17 cellular contexts compared by ENCODE assay signal in the genomic region with DNA sequence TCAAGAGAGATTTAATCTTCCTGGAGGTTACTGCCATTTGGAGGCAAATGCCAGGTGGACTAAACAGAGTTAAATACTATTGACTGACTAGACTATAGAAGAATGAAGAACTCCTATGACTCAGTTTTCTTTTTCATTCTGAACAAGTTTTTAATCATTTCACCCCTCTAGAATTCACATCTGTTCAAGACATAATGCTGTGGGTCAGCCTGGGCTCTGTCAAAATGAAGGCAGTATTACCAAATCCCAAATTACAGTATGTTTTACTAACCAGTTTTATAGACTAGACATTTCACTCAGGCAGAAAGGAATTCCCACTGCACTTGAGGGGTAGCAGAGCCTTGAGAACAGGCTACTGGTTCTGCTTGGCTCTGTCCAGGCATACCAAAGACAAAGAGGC.
DNase-seq lines count a peak whose midpoint lies in the region; ATAC-seq lines count a peak whose summit lies in the region.
"Had no signal": no experiment of that assay in that cellular context is flagged by ENCODE, and none has a peak within 500 bp of the region (broad histone marks: within the 10 kb centered on the region; RNA-seq: fewer than 3 reads in every experiment).

No MANE protein-coding gene starts in this region.

- no peak overlapping the region for H3K4me3 Mint-ChIP-seq in activated CD4-positive, alpha-beta T cell treated with anti-CD3 and anti-CD28 coated beads for 36 hours

- no peak for ATAC-seq in activated CD4-positive, alpha-beta T cell treated with anti-CD3 and anti-CD28 coated beads for 36 hours
- ATAC-seq in GM19023 (IDR thresholded peaks at IDR 0.05; ENCODE audit: unreplicated experiment): no peak

- H3K27ac Mint-ChIP-seq in activated CD4-positive, alpha-beta T cell treated with anti-CD3 and anti-CD28 coated beads for 36 hours: no peak overlapping the region

- H3K4me3 ChIP-seq in skeletal muscle cell (ENCODE audit: low read depth, low read length): no peak overlapping the region
- H3K4me3 ChIP-seq: BLaER1 treated with 17β-estradiol and CSF1 and Interleukin-3, amounts not matched to agents 10 nM and 100 nM had no signal

- no peaks in the 10 kb centered on the region for H3K36me3 Mint-ChIP-seq in activated CD4-positive, alpha-beta T cell treated with anti-CD3 and anti-CD28 coated beads for 36 hours (ENCODE audit: low read depth)

- CTCF ChIA-PET in activated CD4-positive, alpha-beta T cell treated with anti-CD3 and anti-CD28 coated beads for 36 hours (lab: Charles Lee): no interaction called here

- peaks cover 18% of the 10 kb centered on the region for H3K27me3 Mint-ChIP-seq in activated CD4-positive, alpha-beta T cell treated with anti-CD3 and anti-CD28 coated beads for 36 hours

- DNase-seq in EH (ENCODE audit: low read depth) (peak; percentile 67), LHCN-M2 (ENCODE audit: low read depth) (peak; percentile 69), dedifferentiated amniotic fluid mesenchymal stem cell (ENCODE audit: extremely low spot score) (peak; percentile 44), skeletal muscle cell (ENCODE audit: low read depth) (peak; percentile 19), OCI-M2 (lab: John Stamatoyannopoulos, UW; ENCODE audit: unreplicated experiment) (no peak), AML-193 (lab: John Stamatoyannopoulos, UW) (no peak)
- no peak for DNase-seq in activated CD4-positive, alpha-beta T cell treated with anti-CD3 and anti-CD28 coated beads for 36 hours
- DNase-seq: ACHN, DMS53, KG1, NCI-H1105 treated with DMSO at 0.1 percent for 48 hours, NCI-H187, NCI-H2171, NCI-H82, SHP77 had no signal

- H3K4me1 Mint-ChIP-seq in activated CD4-positive, alpha-beta T cell treated with anti-CD3 and anti-CD28 coated beads for 36 hours: no peaks in the 10 kb centered on the region

- POLR2A ChIA-PET in activated CD4-positive, alpha-beta T cell treated with anti-CD3 and anti-CD28 coated beads for 36 hours (lab: Charles Lee): no interaction called here

- intact Hi-C loops in activated CD4-positive, alpha-beta T cell treated with anti-CD3 and anti-CD28 coated beads for 36 hours (cut with DNase I, micrococcal nuclease): no loop called here

- peaks cover 4% of the 10 kb centered on the region for H3K9me3 Mint-ChIP-seq in activated CD4-positive, alpha-beta T cell treated with anti-CD3 and anti-CD28 coated beads for 36 hours (ENCODE audit: low read depth)

Comparison
In these comparisons a context has a peak if more than half of its experiments do, and no peak if none do; other contexts are left out.
1. DNase-seq: peak in EH (single experiment), LHCN-M2 (single experiment), dedifferentiated amniotic fluid mesenchymal stem cell (single experiment) and skeletal muscle cell (single experiment); none in OCI-M2 (single experiment), activated CD4-positive, alpha-beta T cell treated with anti-CD3 and anti-CD28 coated beads for 36 hours (single experiment) and AML-193 (0 of 2).